ENCODE assay signal across 8 cellular contexts in the genomic region with DNA sequence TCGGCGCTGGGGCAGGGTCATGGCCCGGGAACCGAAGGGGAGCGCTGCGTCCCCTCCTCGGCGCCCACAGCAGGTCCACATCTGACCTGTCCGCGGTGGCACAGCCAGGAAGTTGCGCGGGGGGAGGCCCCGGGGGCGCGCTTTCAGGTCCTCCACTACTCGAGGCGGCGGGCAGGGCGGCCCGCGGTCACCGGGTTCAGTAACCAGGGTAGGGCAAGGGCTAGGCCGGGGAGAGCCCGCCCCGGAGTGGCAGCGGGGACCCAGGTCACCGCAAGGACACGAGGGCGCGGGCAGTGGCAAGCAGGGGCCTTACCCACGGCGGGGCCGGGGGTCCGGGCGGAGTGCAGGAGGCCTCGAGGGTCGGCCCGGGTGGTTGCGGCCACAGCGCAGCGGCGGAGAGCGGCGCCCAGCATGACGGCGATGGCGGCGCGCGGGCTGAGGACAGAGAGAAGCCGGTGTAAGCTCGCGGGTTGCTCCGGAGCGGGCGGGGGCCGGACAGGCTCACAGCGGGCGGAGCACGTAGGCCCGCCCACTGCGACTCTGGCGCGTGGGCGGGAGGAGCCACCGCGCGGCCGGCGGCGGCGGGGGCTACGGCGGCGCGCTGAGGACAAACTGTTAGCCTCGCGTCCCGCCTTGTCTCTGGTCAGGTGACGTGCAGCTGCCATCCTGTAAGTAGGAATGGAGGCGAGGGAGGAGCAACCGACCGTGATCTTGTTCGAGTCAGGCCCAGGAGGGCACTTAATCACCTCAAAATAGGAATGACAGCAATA. TPM values are rescaled to one million over a fixed set of nuclear protein-coding genes. Genes with fewer than 3 reads are reported as not detected.
A peak's percentile ranks its signal among the peaks of the same experiment; 100 is the strongest.
DNase-seq lines count a peak whose midpoint lies in the region; ATAC-seq and FAIRE-seq lines count a peak whose summit lies in the region.

Gene COX5A (minus strand): TSS at position 472 of the 770 bp plus-strand sequence. CDS start 59 bp downstream, at position 413.

- H3K4ac ChIP-seq in mesendoderm (ENCODE audit: low read depth, low read length): no peak within 1 kb of the TSS

- peak within 1 kb of the TSS; percentile 75 for H3K4me3 ChIP-seq in mesendoderm (ENCODE audit: low read length)

- peak within 1 kb of the TSS; percentile 83 for H3K18ac ChIP-seq in mesendoderm (ENCODE audit: low read length)

- peak within 1 kb of the TSS; percentile 93 for H3K27ac ChIP-seq in mesendoderm (ENCODE audit: low read depth, low read length)

- H3K36me3 Mint-ChIP-seq in effector memory CD8-positive, alpha-beta T cell (ENCODE audit: insufficient read depth): peaks cover 16% of the 10 kb centered on the region

- peaks cover 24% of the 10 kb centered on the region for H3K79me2 ChIP-seq in mesendoderm (ENCODE audit: control insufficient read depth, insufficient read depth, low read length)

- H3K4me1 ChIP-seq in mesendoderm (ENCODE audit: control insufficient read depth, low read depth, low read length): no peaks in the 10 kb centered on the region

- H3K4me3 Mint-ChIP-seq in effector memory CD8-positive, alpha-beta T cell: peak within 1 kb of the TSS; percentile 89 to 90

- H3K27me3 Mint-ChIP-seq in effector memory CD8-positive, alpha-beta T cell: no peaks in the 10 kb centered on the region

- peak; percentile 91 for FAIRE-seq in HTR-8/SVneo (lab: Jason Lieb, UNC)

- no peak within 1 kb of the TSS for H2BK120ac ChIP-seq in mesendoderm (ENCODE audit: low read depth, low read length)

- peak within 1 kb of the TSS; percentile 93 for H3K56ac ChIP-seq in mesendoderm (ENCODE audit: low read length)

- H3K9me3 Mint-ChIP-seq in effector memory CD8-positive, alpha-beta T cell: no peaks in the 10 kb centered on the region

- H4K5ac ChIP-seq in mesendoderm (ENCODE audit: low read length): no peak within 1 kb of the TSS

- no peaks in the 10 kb centered on the region for H3K27me3 ChIP-seq in mesendoderm (ENCODE audit: insufficient read depth, low read length, poor library complexity)

- H3K36me3 ChIP-seq in mesendoderm (ENCODE audit: control insufficient read depth, insufficient read depth, low read length): no peaks in the 10 kb centered on the region

- DNase-seq in COR-L47 (lab: John Stamatoyannopoulos, UW) (peak; percentile 95), HTR-8/SVneo (ENCODE audit: insufficient read length, low spot score) (peak; percentile 94), NOMO-1 treated with dmso at 0.1 percent for 144 hours (lab: John Stamatoyannopoulos, UW; ENCODE audit: unreplicated experiment) (peak; percentile 87), mesendoderm (peak; percentile 98)
- peak; percentile 67 to 85 (median 70) for DNase-seq in activated CD8-positive, alpha-beta memory T cell treated with anti-CD3 and anti-CD28 coated beads for 48 hours (ENCODE audit: low read depth in 2 of 3, low spot score in 2 of 3)
- peak; percentile 86 to 89 (median 88) for DNase-seq in effector memory CD8-positive, alpha-beta T cell
- peak; percentile 89 for DNase-seq in stimulated activated CD8-positive, alpha-beta memory T cell treated with anti-CD3 and anti-CD28 coated beads, Interleukin-12 subunit alpha, Interleukin-12 subunit beta, amount 100 ng/mL, for 4 hours (ENCODE audit: low read depth)

- H4K8ac ChIP-seq in mesendoderm (ENCODE audit: low read depth, low read length): no peak within 1 kb of the TSS

- H3K4me2 ChIP-seq in mesendoderm (ENCODE audit: low read length): peak within 1 kb of the TSS; percentile 22

- no CpG with 5 or more reads among the region's 84 CpGs for WGBS in mesendoderm (ENCODE audit: extremely low coverage, insufficient coverage, low lambda C conversion rate)

- peak within 1 kb of the TSS; percentile 31 for H2BK5ac ChIP-seq in mesendoderm (ENCODE audit: low read length)

- peak within 1 kb of the TSS; percentile 78 to 86 for H3K27ac Mint-ChIP-seq in effector memory CD8-positive, alpha-beta T cell

- ATAC-seq in GM21381 (IDR thresholded peaks at IDR 0.05; ENCODE audit: unreplicated experiment): peak; percentile 84
- ATAC-seq in effector memory CD8-positive, alpha-beta T cell (replicated peaks): peak; percentile 94

- peak within 1 kb of the TSS; percentile 93 for H3K9ac ChIP-seq in mesendoderm (ENCODE audit: low read length)

- peaks cover 18 to 25% of the 10 kb centered on the region in 2 donors for H3K4me1 Mint-ChIP-seq in effector memory CD8-positive, alpha-beta T cell (ENCODE audit: low read depth in 2 of 2)

- peak within 1 kb of the TSS; percentile 91 for H3K23ac ChIP-seq in mesendoderm (ENCODE audit: low read length)

- no peaks in the 10 kb centered on the region for H3K79me1 ChIP-seq in mesendoderm (ENCODE audit: low read length)

- no peak within 1 kb of the TSS for H2BK15ac ChIP-seq in mesendoderm (replicated peaks; ENCODE audit: low read depth)

- no peak within 1 kb of the TSS for H2AK5ac ChIP-seq in mesendoderm (ENCODE audit: low read length)

RNA-seq across cellular contexts. Expression of gene COX5A, which starts in this region (rescaled TPM):
- 353 TPM for polyA plus RNA-seq in mesendoderm (2013, experiment 1 of 2)
- polyA plus RNA-seq in mesendoderm (2013, experiment 2 of 2): 361 TPM

Comparison
In these comparisons a context has a peak if more than half of its experiments do, and no peak if none do; other contexts are left out.
1. Peak in every context shown above with its lines: DNase-seq, ATAC-seq, H3K4me3 ChIP-seq and H3K27ac ChIP-seq.